ENCODE assay signal across 31 cellular contexts in the genomic region with DNA sequence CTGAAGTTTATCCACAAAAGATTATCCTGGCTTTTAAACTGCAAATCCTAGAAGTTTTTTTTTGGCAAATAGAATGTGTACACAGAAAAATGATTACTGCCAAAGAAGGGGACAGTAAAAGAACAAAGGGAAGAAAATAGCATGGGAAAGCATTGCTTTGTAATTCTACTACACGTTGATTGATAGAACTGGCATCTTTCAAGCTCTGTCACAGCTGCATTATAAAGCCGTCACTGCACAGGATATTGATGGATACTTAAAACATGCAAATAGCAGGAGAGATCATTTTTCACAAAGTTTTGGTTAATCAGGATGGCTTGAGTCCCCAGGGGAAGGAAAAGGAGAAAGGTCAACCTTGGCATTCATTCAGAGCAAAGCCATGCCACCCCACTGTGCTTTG.
"Had no signal": no experiment of that assay in that cellular context is flagged by ENCODE, and none has a peak within 500 bp of the region (broad histone marks: within the 10 kb centered on the region; RNA-seq: fewer than 3 reads in every experiment).

No MANE protein-coding gene starts in this region.

- H3K27ac Mint-ChIP-seq: activated CD4-positive, alpha-beta memory T cell treated with anti-CD3 and anti-CD28 coated beads for 36 hours; activated CD4-positive, alpha-beta T cell treated with anti-CD3 and anti-CD28 coated beads for 36 hours; activated CD4-positive, alpha-beta T cell treated with anti-CD3 and anti-CD28 coated beads, Interleukin-2, amount 10 ng/mL, durations not matched to agents 24 days and 14 days; activated CD8-positive, alpha-beta memory T cell treated with anti-CD3 and anti-CD28 coated beads, Interleukin-2, amount 10 ng/mL, durations not matched to agents 7 days and 5 days; activated CD8-positive, alpha-beta T cell treated with anti-CD3 and anti-CD28 coated beads, Interleukin-2, amount 10 ng/mL, durations not matched to agents 7 days and 5 days; activated naive CD4-positive, alpha-beta T cell treated with anti-CD3 and anti-CD28 coated beads, Interleukin-2, amount 10 ng/mL, durations not matched to agents 7 days and 5 days; activated naive CD4-positive, alpha-beta T cell treated with anti-CD3 and anti-CD28 coated beads, Interleukin-2, amount 50 U/mL, for 72 hours; activated naive CD8-positive, alpha-beta T cell treated with anti-CD3 and anti-CD28 coated beads, Interleukin-2, amount 10 ng/mL, durations not matched to agents 7 days and 5 days; activated T-cell treated with anti-CD3 and anti-CD28 coated beads, Interleukin-2, amount 50 U/mL, for 24 hours; activated T-cell treated with anti-CD3 and anti-CD28 coated beads, Interleukin-2, amount 50 U/mL, for 72 hours; brain; endodermal cell; T-cell; T-helper 1 cell treated with Interleukin-12 subunit alpha and Interleukin-12 subunit beta and Interleukin-4 antibody, amounts not matched to agents 30 μg/mL and 1 μg/mL, for 36 hours had no signal

- H3K27me3 ChIP-seq: ascending aorta, breast epithelium, cardiac muscle cell, colonic mucosa had no signal

- H3K9me3 Mint-ChIP-seq: activated CD4-positive, alpha-beta T cell treated with anti-CD3 and anti-CD28 coated beads, Interleukin-2, amount 10 ng/mL, durations not matched to agents 24 days and 14 days; activated naive CD8-positive, alpha-beta T cell treated with anti-CD3 and anti-CD28 coated beads, Interleukin-2, amount 10 ng/mL, durations not matched to agents 7 days and 5 days; endodermal cell had no signal

- H3K36me3 Mint-ChIP-seq: activated CD4-positive, alpha-beta memory T cell treated with anti-CD3 and anti-CD28 coated beads for 36 hours; activated CD8-positive, alpha-beta memory T cell treated with anti-CD3 and anti-CD28 coated beads, Interleukin-2, amount 10 ng/mL, durations not matched to agents 7 days and 5 days; activated naive CD4-positive, alpha-beta T cell treated with anti-CD3 and anti-CD28 coated beads, Interleukin-2, amount 10 ng/mL, durations not matched to agents 7 days and 5 days; activated naive CD4-positive, alpha-beta T cell treated with anti-CD3 and anti-CD28 coated beads, Interleukin-2, amount 50 U/mL, for 72 hours; activated naive CD8-positive, alpha-beta T cell treated with anti-CD3 and anti-CD28 coated beads, Interleukin-2, amount 10 ng/mL, durations not matched to agents 7 days and 5 days; brain; T-cell had no signal

- H3K4me1 Mint-ChIP-seq: activated CD4-positive, alpha-beta T cell treated with anti-CD3 and anti-CD28 coated beads for 36 hours; activated CD4-positive, alpha-beta T cell treated with anti-CD3 and anti-CD28 coated beads, Interleukin-2, amount 10 ng/mL, durations not matched to agents 24 days and 14 days; activated CD8-positive, alpha-beta memory T cell treated with anti-CD3 and anti-CD28 coated beads, Interleukin-2, amount 10 ng/mL, durations not matched to agents 7 days and 5 days; activated naive CD4-positive, alpha-beta T cell treated with anti-CD3 and anti-CD28 coated beads, Interleukin-2, amount 10 ng/mL, durations not matched to agents 7 days and 5 days; activated naive CD8-positive, alpha-beta T cell treated with anti-CD3 and anti-CD28 coated beads, Interleukin-2, amount 10 ng/mL, durations not matched to agents 7 days and 5 days; endodermal cell; T-cell had no signal

- DNase-seq: activated CD4-positive, alpha-beta memory T cell treated with anti-CD3 and anti-CD28 coated beads for 36 hours; activated CD4-positive, alpha-beta T cell treated with anti-CD3 and anti-CD28 coated beads for 36 hours; activated CD4-positive, alpha-beta T cell treated with anti-CD3 and anti-CD28 coated beads, Interleukin-2, amount 10 ng/mL, durations not matched to agents 24 days and 14 days; activated CD4-positive, CD25-positive, alpha-beta regulatory T cell; activated CD4-positive, CD25-positive, alpha-beta regulatory T cell treated with anti-CD3 and anti-CD28 coated beads, Interleukin-2, amount 50 U/mL, for 72 hours; activated CD8-positive, alpha-beta memory T cell treated with anti-CD3 and anti-CD28 coated beads, Interleukin-2, amount 10 ng/mL, durations not matched to agents 7 days and 5 days; activated CD8-positive, alpha-beta memory T cell treated with anti-CD3 and anti-CD28 coated beads, Interleukin-2, amount 50 U/mL, for 4 hours; activated CD8-positive, alpha-beta T cell treated with anti-CD3 and anti-CD28 coated beads, Interleukin-2, amount 10 ng/mL, durations not matched to agents 7 days and 5 days; activated gamma-delta T cell; activated naive CD4-positive, alpha-beta T cell; activated naive CD4-positive, alpha-beta T cell treated with anti-CD3 and anti-CD28 coated beads, Interleukin-2, amount 10 ng/mL, durations not matched to agents 7 days and 5 days; activated naive CD8-positive, alpha-beta T cell treated with anti-CD3 and anti-CD28 coated beads, Interleukin-2, amount 10 ng/mL, durations not matched to agents 7 days and 5 days; activated T-cell treated with anti-CD3 and anti-CD28 coated beads, Interleukin-2, amount 50 U/mL, for 24 hours; activated T-cell treated with anti-CD3 and anti-CD28 coated beads, Interleukin-2, amount 50 U/mL, for 72 hours; central memory CD4-positive, alpha-beta T cell; cerebellar nuclear complex; colonic mucosa; effector memory CD4-positive, alpha-beta T cell; endodermal cell; foreskin fibroblast; head of caudate nucleus; T-cell; T1000; WERI-Rb-1 had no signal

- H3K36me3 ChIP-seq: ascending aorta, breast epithelium, cardiac muscle cell, colonic mucosa, WERI-Rb-1 had no signal

- ATAC-seq: activated CD4-positive, alpha-beta T cell treated with anti-CD3 and anti-CD28 coated beads for 36 hours; activated CD8-positive, alpha-beta memory T cell treated with anti-CD3 and anti-CD28 coated beads, Interleukin-2, amount 10 ng/mL, durations not matched to agents 7 days and 5 days; activated CD8-positive, alpha-beta T cell treated with anti-CD3 and anti-CD28 coated beads, Interleukin-2, amount 10 ng/mL, durations not matched to agents 7 days and 5 days; activated naive CD4-positive, alpha-beta T cell treated with anti-CD3 and anti-CD28 coated beads, Interleukin-2, amount 50 U/mL, for 72 hours; activated T-cell treated with anti-CD3 and anti-CD28 coated beads, Interleukin-2, amount 50 U/mL, for 72 hours; esophagus mucosa; T-cell had no signal

- H3K9me3 ChIP-seq: ascending aorta, breast epithelium, colonic mucosa had no signal

- H3K4me3 ChIP-seq: ascending aorta, breast epithelium, cardiac muscle cell, colonic mucosa had no signal

- H3K4me3 Mint-ChIP-seq: activated CD4-positive, alpha-beta memory T cell treated with anti-CD3 and anti-CD28 coated beads for 36 hours; activated CD4-positive, alpha-beta T cell treated with anti-CD3 and anti-CD28 coated beads for 36 hours; activated CD4-positive, alpha-beta T cell treated with anti-CD3 and anti-CD28 coated beads, Interleukin-2, amount 10 ng/mL, durations not matched to agents 24 days and 14 days; activated CD8-positive, alpha-beta memory T cell treated with anti-CD3 and anti-CD28 coated beads, Interleukin-2, amount 10 ng/mL, durations not matched to agents 7 days and 5 days; activated CD8-positive, alpha-beta T cell treated with anti-CD3 and anti-CD28 coated beads, Interleukin-2, amount 10 ng/mL, durations not matched to agents 7 days and 5 days; activated naive CD4-positive, alpha-beta T cell treated with anti-CD3 and anti-CD28 coated beads, Interleukin-2, amount 10 ng/mL, durations not matched to agents 7 days and 5 days; activated naive CD8-positive, alpha-beta T cell treated with anti-CD3 and anti-CD28 coated beads, Interleukin-2, amount 10 ng/mL, durations not matched to agents 7 days and 5 days; activated T-cell treated with anti-CD3 and anti-CD28 coated beads, Interleukin-2, amount 50 U/mL, for 24 hours; activated T-cell treated with anti-CD3 and anti-CD28 coated beads, Interleukin-2, amount 50 U/mL, for 72 hours; brain; endodermal cell; T-cell; T-helper 1 cell treated with Interleukin-12 subunit alpha and Interleukin-12 subunit beta and Interleukin-4 antibody, amounts not matched to agents 30 μg/mL and 1 μg/mL, for 36 hours had no signal

- H3K27ac ChIP-seq: ascending aorta, breast epithelium, cardiac muscle cell, colonic mucosa, WERI-Rb-1 had no signal

- H3K4me1 ChIP-seq: ascending aorta, breast epithelium, colonic mucosa had no signal

- H3K27me3 Mint-ChIP-seq: activated CD4-positive, alpha-beta memory T cell treated with anti-CD3 and anti-CD28 coated beads for 36 hours; activated CD4-positive, alpha-beta T cell treated with anti-CD3 and anti-CD28 coated beads for 36 hours; activated CD4-positive, alpha-beta T cell treated with anti-CD3 and anti-CD28 coated beads, Interleukin-2, amount 10 ng/mL, durations not matched to agents 24 days and 14 days; activated CD8-positive, alpha-beta memory T cell treated with anti-CD3 and anti-CD28 coated beads, Interleukin-2, amount 10 ng/mL, durations not matched to agents 7 days and 5 days; activated naive CD4-positive, alpha-beta T cell treated with anti-CD3 and anti-CD28 coated beads, Interleukin-2, amount 10 ng/mL, durations not matched to agents 7 days and 5 days; activated naive CD8-positive, alpha-beta T cell treated with anti-CD3 and anti-CD28 coated beads, Interleukin-2, amount 10 ng/mL, durations not matched to agents 7 days and 5 days; activated T-cell treated with anti-CD3 and anti-CD28 coated beads, Interleukin-2, amount 50 U/mL, for 24 hours; T-cell had no signal
